In the genomic region with DNA sequence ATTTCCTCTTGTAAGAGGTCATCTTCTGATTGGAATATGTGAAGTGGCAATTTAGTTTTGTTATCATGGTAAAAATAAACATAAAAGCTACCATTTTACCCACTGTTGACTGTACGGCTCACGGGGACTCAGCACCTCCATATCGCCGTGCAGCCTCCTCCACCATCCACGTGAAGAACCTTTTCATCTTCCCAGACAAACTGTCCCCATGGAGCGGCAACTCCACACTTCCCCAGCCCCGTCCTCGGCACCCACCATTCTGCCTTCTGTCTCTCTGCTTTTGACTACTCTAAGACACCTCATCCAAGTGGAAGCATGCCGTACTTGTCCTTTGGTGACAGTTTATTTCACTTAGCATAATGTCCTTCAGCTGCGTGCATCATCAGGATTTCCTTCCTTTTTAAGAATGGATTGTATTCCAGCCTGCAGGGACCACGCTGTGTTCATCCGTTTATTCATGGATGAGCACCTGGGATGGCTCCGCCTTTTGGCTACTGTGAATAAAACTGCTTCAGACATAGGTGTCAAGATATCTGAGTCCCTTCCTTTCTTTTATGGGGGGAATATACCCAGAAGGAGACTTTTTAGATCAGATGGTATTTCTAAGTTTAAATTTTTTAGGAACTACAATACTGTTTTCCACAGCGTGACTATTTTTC, we compare ENCODE assay signal across 28 cellular contexts. TPM values are rescaled to one million over a fixed set of nuclear protein-coding genes. Genes with fewer than 3 reads are reported as not detected.
A peak's percentile ranks its signal among the peaks of the same experiment; 100 is the strongest.
DNase-seq lines count a peak whose midpoint lies in the region; ATAC-seq and TF ChIP-seq lines count a peak whose summit lies in the region.
"Had no signal": no experiment of that assay in that cellular context is flagged by ENCODE, and none has a peak within 500 bp of the region (broad histone marks: within the 10 kb centered on the region; RNA-seq: fewer than 3 reads in every experiment).

No MANE protein-coding gene starts in this region.

- H3K36me3 ChIP-seq in neural progenitor cell, result no peaks in the 10 kb centered on the region
- H3K36me3 ChIP-seq: MG63, upper lobe of right lung had no signal

- peaks cover 67% of the 10 kb centered on the region for H3K4me1 Mint-ChIP-seq in stimulated activated naive CD8-positive, alpha-beta T cell treated with anti-CD3 and anti-CD28 coated beads, Interleukin-15, Interleukin-2, amounts not matched to agents 100 ng/mL and 50 ng/mL, for 24 hours (ENCODE audit: low read depth)
- peaks cover 71% of the 10 kb centered on the region for H3K4me1 Mint-ChIP-seq in stimulated activated naive CD8-positive, alpha-beta T cell treated with anti-CD3 and anti-CD28 coated beads, Interleukin-15, amount 100 ng/mL, for 72 hours
- peaks cover 56% of the 10 kb centered on the region for H3K4me1 Mint-ChIP-seq in activated naive CD8-positive, alpha-beta T cell treated with anti-CD3 and anti-CD28 coated beads for 36 hours
- peaks cover 30% of the 10 kb centered on the region for H3K4me1 Mint-ChIP-seq in neural progenitor cell
- H3K4me1 Mint-ChIP-seq: endodermal cell had no signal

- peak overlapping the region; percentile 94 for H3K27ac Mint-ChIP-seq in stimulated activated naive CD8-positive, alpha-beta T cell treated with anti-CD3 and anti-CD28 coated beads, Interleukin-15, Interleukin-2, amounts not matched to agents 100 ng/mL and 50 ng/mL, for 24 hours
- H3K27ac Mint-ChIP-seq in stimulated activated naive CD8-positive, alpha-beta T cell treated with anti-CD3 and anti-CD28 coated beads, Interleukin-15, amount 100 ng/mL, for 72 hours, result peak overlapping the region in 1 of 2 donors; percentile 27
- peak overlapping the region; percentile 6 for H3K27ac Mint-ChIP-seq in activated naive CD8-positive, alpha-beta T cell treated with anti-CD3 and anti-CD28 coated beads for 36 hours
- H3K27ac Mint-ChIP-seq in neural progenitor cell, result no peak overlapping the region
- H3K27ac Mint-ChIP-seq: activated T-cell treated with anti-CD3 and anti-CD28 coated beads, Interleukin-2, amount 50 U/mL, for 72 hours; T-helper 2 cell treated with Interferon-gamma antibody and Interleukin-4, amounts not matched to agents 5 μg/mL and 100 μg/mL, for 36 hours had no signal

- no peak overlapping the region for H3K9ac ChIP-seq in neural progenitor cell

- H3K27ac ChIP-seq in neural progenitor cell, result no peak overlapping the region
- H3K27ac ChIP-seq: C4-2B, foreskin keratinocyte, upper lobe of right lung, VCaP had no signal

- no peak overlapping the region for H3K4me3 ChIP-seq in neural progenitor cell
- H3K4me3 ChIP-seq: MG63, upper lobe of right lung had no signal

- peaks cover 58% of the 10 kb centered on the region for H4K20me1 ChIP-seq in neural progenitor cell (ENCODE audit: low read depth)

- no peaks in the 10 kb centered on the region for H3K9me3 ChIP-seq in neural progenitor cell (ENCODE audit: low read depth)
- H3K9me3 ChIP-seq: MG63, upper lobe of right lung had no signal

- H3K27me3 ChIP-seq in neural progenitor cell, result no peaks in the 10 kb centered on the region
- H3K27me3 ChIP-seq: foreskin keratinocyte, MG63, upper lobe of right lung had no signal

- no peaks in the 10 kb centered on the region for H3K27me3 Mint-ChIP-seq in stimulated activated naive CD8-positive, alpha-beta T cell treated with anti-CD3 and anti-CD28 coated beads, Interleukin-15, Interleukin-2, amounts not matched to agents 100 ng/mL and 50 ng/mL, for 24 hours
- no peaks in the 10 kb centered on the region for H3K27me3 Mint-ChIP-seq in stimulated activated naive CD8-positive, alpha-beta T cell treated with anti-CD3 and anti-CD28 coated beads, Interleukin-15, amount 100 ng/mL, for 72 hours
- no peaks in the 10 kb centered on the region for H3K27me3 Mint-ChIP-seq in activated naive CD8-positive, alpha-beta T cell treated with anti-CD3 and anti-CD28 coated beads for 36 hours
- H3K27me3 Mint-ChIP-seq in neural progenitor cell (ENCODE audit: insufficient read depth, low read depth), result peaks cover 4% of the 10 kb centered on the region
- H3K27me3 Mint-ChIP-seq: activated CD4-positive, alpha-beta T cell treated with anti-CD3 and anti-CD28 coated beads, Interleukin-2, amount 10 ng/mL, durations not matched to agents 24 days and 14 days; naive thymus-derived CD4-positive, alpha-beta T cell had no signal

- peaks cover 47% of the 10 kb centered on the region for H3K79me2 ChIP-seq in neural progenitor cell (ENCODE audit: low read depth)

- no peaks in the 10 kb centered on the region for H3F3A ChIP-seq in neural progenitor cell (ENCODE audit: low read depth)

- no peak for ATAC-seq in stimulated activated naive CD8-positive, alpha-beta T cell treated with anti-CD3 and anti-CD28 coated beads, Interleukin-15, amount 100 ng/mL, for 72 hours
- ATAC-seq in GM21717 (IDR thresholded peaks at IDR 0.05; ENCODE audit: unreplicated experiment), result no peak
- ATAC-seq: esophagus mucosa, foreskin keratinocyte, HCT116 had no signal

- H3K4me1 ChIP-seq in neural progenitor cell, result peaks cover 20% of the 10 kb centered on the region
- H3K4me1 ChIP-seq: foreskin keratinocyte had no signal

- H3K4me3 Mint-ChIP-seq in stimulated activated naive CD8-positive, alpha-beta T cell treated with anti-CD3 and anti-CD28 coated beads, Interleukin-15, Interleukin-2, amounts not matched to agents 100 ng/mL and 50 ng/mL, for 24 hours, result peak overlapping the region; percentile 45
- H3K4me3 Mint-ChIP-seq in stimulated activated naive CD8-positive, alpha-beta T cell treated with anti-CD3 and anti-CD28 coated beads, Interleukin-15, amount 100 ng/mL, for 72 hours, result peak overlapping the region in 1 of 2 donors; percentile 2
- H3K4me3 Mint-ChIP-seq in activated naive CD8-positive, alpha-beta T cell treated with anti-CD3 and anti-CD28 coated beads for 36 hours, result no peak overlapping the region
- no peak overlapping the region for H3K4me3 Mint-ChIP-seq in neural progenitor cell
- H3K4me3 Mint-ChIP-seq: activated CD4-positive, alpha-beta T cell treated with anti-CD3 and anti-CD28 coated beads, Interleukin-2, amount 10 ng/mL, durations not matched to agents 24 days and 14 days; activated T-cell treated with anti-CD3 and anti-CD28 coated beads, Interleukin-2, amount 50 U/mL, for 72 hours; endodermal cell; T-helper 2 cell treated with Interferon-gamma antibody and Interleukin-4, amounts not matched to agents 5 μg/mL and 100 μg/mL, for 36 hours had no signal

- no peak for TF ChIP-seq CTCF in neural progenitor cell (IDR thresholded peaks at IDR 0.05)

- H3K4me2 ChIP-seq in neural progenitor cell, result peak overlapping the region; percentile 48

- no peaks in the 10 kb centered on the region for H3K9me3 Mint-ChIP-seq in stimulated activated naive CD8-positive, alpha-beta T cell treated with anti-CD3 and anti-CD28 coated beads, Interleukin-15, Interleukin-2, amounts not matched to agents 100 ng/mL and 50 ng/mL, for 24 hours
- H3K9me3 Mint-ChIP-seq in stimulated activated naive CD8-positive, alpha-beta T cell treated with anti-CD3 and anti-CD28 coated beads, Interleukin-15, amount 100 ng/mL, for 72 hours, result no peaks in the 10 kb centered on the region
- H3K9me3 Mint-ChIP-seq in activated naive CD8-positive, alpha-beta T cell treated with anti-CD3 and anti-CD28 coated beads for 36 hours, result no peaks in the 10 kb centered on the region
- H3K9me3 Mint-ChIP-seq in neural progenitor cell, result no peaks in the 10 kb centered on the region
- H3K9me3 Mint-ChIP-seq: activated CD4-positive, alpha-beta T cell treated with anti-CD3 and anti-CD28 coated beads, Interleukin-2, amount 10 ng/mL, durations not matched to agents 24 days and 14 days; activated T-cell treated with anti-CD3 and anti-CD28 coated beads, Interleukin-2, amount 50 U/mL, for 72 hours; endodermal cell; T-helper 2 cell treated with Interferon-gamma antibody and Interleukin-4, amounts not matched to agents 5 μg/mL and 100 μg/mL, for 36 hours had no signal

- no peak overlapping the region for H2AFZ ChIP-seq in neural progenitor cell (replicated peaks)

- peaks cover 30% of the 10 kb centered on the region for H3K36me3 Mint-ChIP-seq in stimulated activated naive CD8-positive, alpha-beta T cell treated with anti-CD3 and anti-CD28 coated beads, Interleukin-15, Interleukin-2, amounts not matched to agents 100 ng/mL and 50 ng/mL, for 24 hours (ENCODE audit: low read depth)
- H3K36me3 Mint-ChIP-seq in activated naive CD8-positive, alpha-beta T cell treated with anti-CD3 and anti-CD28 coated beads for 36 hours, result peaks cover 13% of the 10 kb centered on the region
- H3K36me3 Mint-ChIP-seq in neural progenitor cell, result no peaks in the 10 kb centered on the region

- DNase-seq in stimulated activated naive CD8-positive, alpha-beta T cell treated with anti-CD3 and anti-CD28 coated beads, Interleukin-15, amount 100 ng/mL, for 72 hours, result no peak
- DNase-seq in activated naive CD8-positive, alpha-beta T cell treated with anti-CD3 and anti-CD28 coated beads for 36 hours, result no peak
- DNase-seq in neural progenitor cell (ENCODE audit: low spot score) (peak; percentile 56), T1000 (lab: John Stamatoyannopoulos, UW) (no peak), inferior parietal cortex (ENCODE audit: extremely low spot score) (no peak)
- DNase-seq: activated CD4-positive, alpha-beta T cell treated with anti-CD3 and anti-CD28 coated beads, Interleukin-2, amount 10 ng/mL, durations not matched to agents 24 days and 14 days; activated naive CD4-positive, alpha-beta T cell treated with Interleukin-2 at 50 U/mL for 16 hours; activated T-cell treated with anti-CD3 and anti-CD28 coated beads, Interleukin-2, amount 50 U/mL, for 72 hours; cortex of kidney; endodermal cell; foreskin keratinocyte; MG63; midbrain; naive thymus-derived CD4-positive, alpha-beta T cell; NCI-H1417; NCI-H2081; NCI-H446 treated with DMSO at 0.1 percent for 48 hours; NCI-H82; occipital lobe; stimulated activated CD4-positive, alpha-beta T cell treated with anti-CD3 and anti-CD28 coated beads, Interleukin-2, amount 100 ng/mL, for 24 hours; upper lobe of right lung had no signal

RNA-seq across cellular contexts. Expression of a gene that starts 14.3 kb away (rescaled TPM):
- total RNA-seq in activated naive CD8-positive, alpha-beta T cell treated with anti-CD3 and anti-CD28 coated beads for 36 hours, result 10 to 100 TPM; 35.6 to 38.3 TPM
- total RNA-seq in neural progenitor cell (ENCODE audit: low replicate concordance), result 5.8 and 19.8 TPM in 2 replicates

RNA-seq across cellular contexts. Expression of a gene that starts 22.9 kb away (rescaled TPM):
- 10 to 100 TPM; 55.6 to 57.0 TPM for total RNA-seq in activated naive CD8-positive, alpha-beta T cell treated with anti-CD3 and anti-CD28 coated beads for 36 hours
- total RNA-seq in neural progenitor cell (ENCODE audit: low replicate concordance), result 32.5 and 39.1 TPM in 2 replicates

RNA-seq across cellular contexts. Expression of a gene that starts 52.1 kb away (rescaled TPM):
- 10 to 100 TPM in 1 of 2 experiments, 1 to 10 TPM in 1; 9.9 to 11.4 TPM for total RNA-seq in activated naive CD8-positive, alpha-beta T cell treated with anti-CD3 and anti-CD28 coated beads for 36 hours
- total RNA-seq in neural progenitor cell (ENCODE audit: low replicate concordance), result 4.8 and 6.7 TPM in 2 replicates
